8 cellular contexts compared by ENCODE assay signal in genomic region chr19:9796113-9796773, GRCh38. TPM values are rescaled to one million over a fixed set of nuclear protein-coding genes. Genes with fewer than 3 reads are reported as not detected.
DNase-seq lines count a peak whose midpoint lies in the region; ATAC-seq and TF ChIP-seq lines count a peak whose summit lies in the region.

No MANE protein-coding gene starts in this region.

- peak; percentile 89 for DNase-seq in ELR (ENCODE audit: low read depth)
- DNase-seq in NCI-H524 (lab: John Stamatoyannopoulos, UW): peak; percentile 82 to 91
- DNase-seq in activated CD4-positive, CD25-positive, alpha-beta regulatory T cell treated with anti-CD3 and anti-CD28 coated beads, Interleukin-2, amount 50 U/mL, for 72 hours: peak; percentile 74
- DNase-seq in cerebellar cortex (ENCODE audit: low spot score): peak; percentile 95
- peak; percentile 72 for DNase-seq in kidney epithelial cell (ENCODE audit: low read depth)
- DNase-seq in stimulated activated CD4-positive, alpha-beta T cell treated with anti-CD3 and anti-CD28 coated beads, Interleukin-1b, Interleukin-23, amount 100 ng/mL, for 48 hours: peak; percentile 86

- ATAC-seq in HG03342 (IDR thresholded peaks at IDR 0.05; ENCODE audit: unreplicated experiment) (peak; percentile 41), HG03432 (IDR thresholded peaks at IDR 0.05; ENCODE audit: unreplicated experiment) (no peak)

- H3K27me3 ChIP-seq in kidney epithelial cell (ENCODE audit: control insufficient read depth, insufficient read depth, low read length): no peaks in the 10 kb centered on the region

- H3K36me3 ChIP-seq in kidney epithelial cell (ENCODE audit: control insufficient read depth, insufficient read depth, low read length): no peaks in the 10 kb centered on the region

- no peak overlapping the region for H3K4me3 ChIP-seq in kidney epithelial cell (ENCODE audit: low read depth, low read length)

- TF ChIP-seq CTCF in kidney epithelial cell (IDR thresholded peaks at IDR 0.05; ENCODE audit: insufficient read depth, low read length, poor library complexity, severe bottlenecking): peak; percentile 76

RNA-seq across cellular contexts. Expression of gene FBXL12, which starts 22.6 kb away (rescaled TPM):
- 25.2 and 30.8 TPM in 2 replicates for total RNA-seq in kidney epithelial cell

RNA-seq across cellular contexts. Expression of gene ZNF846, which starts 27.7 kb away (rescaled TPM):
- 2.8 and 4.2 TPM in 2 replicates for total RNA-seq in kidney epithelial cell

RNA-seq across cellular contexts. Expression of gene UBL5, which starts 31.5 kb away (rescaled TPM):
- total RNA-seq in kidney epithelial cell: 536 and 603 TPM in 2 replicates

RNA-seq across cellular contexts. Expression of gene PIN1, which starts 38.9 kb away (rescaled TPM):
- total RNA-seq in kidney epithelial cell: 102 and 115 TPM in 2 replicates
